In genomic region chr5:134148316-134148715, GRCh38 we compare ENCODE assay signal across 1 cellular context.
TF ChIP-seq lines count a peak whose summit lies in the region.

No MANE protein-coding gene starts in this region.

TF ChIP-seq in HepG2, 621 proteins besides CTCF, POLR2A, EP300 and RAD21 (continued from another document):
- no peak for TF ChIP-seq STAT6 (CRISPR knock-in tag; IDR thresholded peaks at IDR 0.05; ENCODE audit: borderline replicate concordance)
- TF ChIP-seq HOXD1 (CRISPR knock-in tag; IDR thresholded peaks at IDR 0.05): no peak
- TF ChIP-seq ZNF382 (CRISPR knock-in tag; IDR thresholded peaks at IDR 0.05; ENCODE audit: borderline replicate concordance): no peak
